1 cellular context compared by ENCODE assay signal in the genomic region with DNA sequence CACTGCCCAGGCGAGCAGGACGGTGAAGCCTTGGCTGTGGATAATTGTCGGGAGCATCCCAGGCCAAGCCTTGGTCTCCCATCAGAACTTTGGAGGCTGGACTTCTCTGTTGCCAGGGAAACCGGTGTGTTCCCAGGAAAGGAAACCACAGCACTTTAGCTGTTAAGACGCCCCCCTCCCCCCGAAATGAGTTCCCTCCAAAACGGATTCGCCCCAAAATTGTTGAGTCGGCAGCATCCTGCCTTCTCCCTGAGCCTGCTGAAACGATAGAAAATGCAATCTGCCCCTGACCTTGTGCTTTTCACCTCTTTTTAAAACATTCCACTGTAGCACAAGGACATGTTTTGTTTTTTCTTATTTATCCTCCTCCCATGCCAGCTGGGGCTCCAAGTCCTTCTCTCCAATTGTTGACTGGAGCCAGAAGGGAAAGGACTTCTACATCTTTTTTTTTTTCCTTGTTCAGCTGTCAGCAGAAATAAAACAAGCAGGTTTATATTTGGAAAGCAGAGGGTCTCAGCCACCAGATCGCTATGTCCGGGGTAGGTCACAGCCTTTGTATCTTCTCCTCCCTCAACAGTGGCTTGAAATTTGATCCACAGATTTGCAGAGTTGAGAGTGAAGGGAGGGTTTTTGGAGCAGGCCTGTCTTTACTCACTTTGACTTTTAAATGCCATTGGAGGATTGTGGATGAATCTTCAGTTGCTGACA.
TF ChIP-seq lines count a peak whose summit lies in the region.

No MANE protein-coding gene starts in this region.

TF ChIP-seq in HepG2, 621 proteins besides CTCF, POLR2A, EP300 and RAD21 (continued from another document):
- TF ChIP-seq, protein P1, sequence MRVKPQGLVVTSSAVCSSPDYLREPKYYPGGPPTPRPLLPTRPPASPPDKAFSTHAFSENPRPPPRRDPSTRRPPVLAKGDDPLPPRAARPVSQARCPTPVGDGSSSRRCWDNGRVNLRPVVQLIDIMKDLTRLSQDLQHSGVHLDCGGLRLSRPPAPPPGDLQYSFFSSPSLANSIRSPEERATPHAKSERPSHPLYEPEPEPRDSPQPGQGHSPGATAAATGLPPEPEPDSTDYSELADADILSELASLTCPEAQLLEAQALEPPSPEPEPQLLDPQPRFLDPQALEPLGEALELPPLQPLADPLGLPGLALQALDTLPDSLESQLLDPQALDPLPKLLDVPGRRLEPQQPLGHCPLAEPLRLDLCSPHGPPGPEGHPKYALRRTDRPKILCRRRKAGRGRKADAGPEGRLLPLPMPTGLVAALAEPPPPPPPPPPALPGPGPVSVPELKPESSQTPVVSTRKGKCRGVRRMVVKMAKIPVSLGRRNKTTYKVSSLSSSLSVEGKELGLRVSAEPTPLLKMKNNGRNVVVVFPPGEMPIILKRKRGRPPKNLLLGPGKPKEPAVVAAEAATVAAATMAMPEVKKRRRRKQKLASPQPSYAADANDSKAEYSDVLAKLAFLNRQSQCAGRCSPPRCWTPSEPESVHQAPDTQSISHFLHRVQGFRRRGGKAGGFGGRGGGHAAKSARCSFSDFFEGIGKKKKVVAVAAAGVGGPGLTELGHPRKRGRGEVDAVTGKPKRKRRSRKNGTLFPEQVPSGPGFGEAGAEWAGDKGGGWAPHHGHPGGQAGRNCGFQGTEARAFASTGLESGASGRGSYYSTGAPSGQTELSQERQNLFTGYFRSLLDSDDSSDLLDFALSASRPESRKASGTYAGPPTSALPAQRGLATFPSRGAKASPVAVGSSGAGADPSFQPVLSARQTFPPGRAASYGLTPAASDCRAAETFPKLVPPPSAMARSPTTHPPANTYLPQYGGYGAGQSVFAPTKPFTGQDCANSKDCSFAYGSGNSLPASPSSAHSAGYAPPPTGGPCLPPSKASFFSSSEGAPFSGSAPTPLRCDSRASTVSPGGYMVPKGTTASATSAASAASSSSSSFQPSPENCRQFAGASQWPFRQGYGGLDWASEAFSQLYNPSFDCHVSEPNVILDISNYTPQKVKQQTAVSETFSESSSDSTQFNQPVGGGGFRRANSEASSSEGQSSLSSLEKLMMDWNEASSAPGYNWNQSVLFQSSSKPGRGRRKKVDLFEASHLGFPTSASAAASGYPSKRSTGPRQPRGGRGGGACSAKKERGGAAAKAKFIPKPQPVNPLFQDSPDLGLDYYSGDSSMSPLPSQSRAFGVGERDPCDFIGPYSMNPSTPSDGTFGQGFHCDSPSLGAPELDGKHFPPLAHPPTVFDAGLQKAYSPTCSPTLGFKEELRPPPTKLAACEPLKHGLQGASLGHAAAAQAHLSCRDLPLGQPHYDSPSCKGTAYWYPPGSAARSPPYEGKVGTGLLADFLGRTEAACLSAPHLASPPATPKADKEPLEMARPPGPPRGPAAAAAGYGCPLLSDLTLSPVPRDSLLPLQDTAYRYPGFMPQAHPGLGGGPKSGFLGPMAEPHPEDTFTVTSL (CRISPR knock-in tag; IDR thresholded peaks at IDR 0.05; ENCODE audit: borderline replicate concordance): peak; percentile 81; the same call in 1 of the 2 replicates
- TF ChIP-seq, protein P2, sequence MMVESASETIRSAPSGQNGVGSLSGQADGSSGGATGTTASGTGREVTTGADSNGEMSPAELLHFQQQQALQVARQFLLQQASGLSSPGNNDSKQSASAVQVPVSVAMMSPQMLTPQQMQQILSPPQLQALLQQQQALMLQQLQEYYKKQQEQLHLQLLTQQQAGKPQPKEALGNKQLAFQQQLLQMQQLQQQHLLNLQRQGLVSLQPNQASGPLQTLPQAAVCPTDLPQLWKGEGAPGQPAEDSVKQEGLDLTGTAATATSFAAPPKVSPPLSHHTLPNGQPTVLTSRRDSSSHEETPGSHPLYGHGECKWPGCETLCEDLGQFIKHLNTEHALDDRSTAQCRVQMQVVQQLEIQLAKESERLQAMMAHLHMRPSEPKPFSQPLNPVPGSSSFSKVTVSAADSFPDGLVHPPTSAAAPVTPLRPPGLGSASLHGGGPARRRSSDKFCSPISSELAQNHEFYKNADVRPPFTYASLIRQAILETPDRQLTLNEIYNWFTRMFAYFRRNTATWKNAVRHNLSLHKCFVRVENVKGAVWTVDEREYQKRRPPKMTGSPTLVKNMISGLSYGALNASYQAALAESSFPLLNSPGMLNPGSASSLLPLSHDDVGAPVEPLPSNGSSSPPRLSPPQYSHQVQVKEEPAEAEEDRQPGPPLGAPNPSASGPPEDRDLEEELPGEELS (CRISPR knock-in tag; IDR thresholded peaks at IDR 0.05): peak; percentile 85
- peak; percentile 87 for TF ChIP-seq NCOA2 (CRISPR knock-in tag; IDR thresholded peaks at IDR 0.05)
- TF ChIP-seq, protein P3, sequence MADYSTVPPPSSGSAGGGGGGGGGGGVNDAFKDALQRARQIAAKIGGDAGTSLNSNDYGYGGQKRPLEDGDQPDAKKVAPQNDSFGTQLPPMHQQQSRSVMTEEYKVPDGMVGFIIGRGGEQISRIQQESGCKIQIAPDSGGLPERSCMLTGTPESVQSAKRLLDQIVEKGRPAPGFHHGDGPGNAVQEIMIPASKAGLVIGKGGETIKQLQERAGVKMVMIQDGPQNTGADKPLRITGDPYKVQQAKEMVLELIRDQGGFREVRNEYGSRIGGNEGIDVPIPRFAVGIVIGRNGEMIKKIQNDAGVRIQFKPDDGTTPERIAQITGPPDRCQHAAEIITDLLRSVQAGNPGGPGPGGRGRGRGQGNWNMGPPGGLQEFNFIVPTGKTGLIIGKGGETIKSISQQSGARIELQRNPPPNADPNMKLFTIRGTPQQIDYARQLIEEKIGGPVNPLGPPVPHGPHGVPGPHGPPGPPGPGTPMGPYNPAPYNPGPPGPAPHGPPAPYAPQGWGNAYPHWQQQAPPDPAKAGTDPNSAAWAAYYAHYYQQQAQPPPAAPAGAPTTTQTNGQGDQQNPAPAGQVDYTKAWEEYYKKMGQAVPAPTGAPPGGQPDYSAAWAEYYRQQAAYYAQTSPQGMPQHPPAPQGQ (CRISPR knock-in tag; IDR thresholded peaks at IDR 0.05; ENCODE audit: borderline replicate concordance): no peak
- TF ChIP-seq ZNF552 (CRISPR knock-in tag; IDR thresholded peaks at IDR 0.05; ENCODE audit: borderline replicate concordance): no peak
- TF ChIP-seq, protein P4, sequence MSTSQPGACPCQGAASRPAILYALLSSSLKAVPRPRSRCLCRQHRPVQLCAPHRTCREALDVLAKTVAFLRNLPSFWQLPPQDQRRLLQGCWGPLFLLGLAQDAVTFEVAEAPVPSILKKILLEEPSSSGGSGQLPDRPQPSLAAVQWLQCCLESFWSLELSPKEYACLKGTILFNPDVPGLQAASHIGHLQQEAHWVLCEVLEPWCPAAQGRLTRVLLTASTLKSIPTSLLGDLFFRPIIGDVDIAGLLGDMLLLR (CRISPR knock-in tag; IDR thresholded peaks at IDR 0.05): no peak
